Comparison of ENCODE assay signal across 23 cellular contexts in the genomic region with DNA sequence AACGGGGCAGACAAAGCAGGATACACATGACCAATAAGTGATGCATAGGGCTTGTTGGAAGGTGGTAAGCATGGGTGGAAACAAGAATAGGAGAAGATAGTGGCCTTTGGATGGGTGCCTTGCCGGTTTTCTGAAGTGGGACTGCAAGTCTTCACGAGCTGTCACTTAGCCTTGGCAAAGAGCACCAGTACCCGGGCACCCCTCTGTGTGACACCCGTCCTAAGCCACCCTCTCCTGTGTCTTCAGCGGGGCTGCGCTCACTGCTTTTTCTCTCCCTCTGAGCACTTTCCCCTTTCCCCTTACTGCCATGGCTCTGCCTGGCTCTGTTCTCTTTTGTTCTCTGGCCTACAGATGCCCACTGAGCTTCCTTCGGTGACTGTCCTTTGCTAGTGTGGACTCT.
"Had no signal": no experiment of that assay in that cellular context is flagged by ENCODE, and none has a peak within 500 bp of the region (broad histone marks: within the 10 kb centered on the region; RNA-seq: fewer than 3 reads in every experiment).

No MANE protein-coding gene starts in this region.

- ATAC-seq: HepG2, K562, Panc1, PC-3, SK-N-SH treated with all-trans-retinoic acid at 6 μM for 48 hours had no signal

- H3K27ac Mint-ChIP-seq: IgD-negative memory B cell had no signal

- H3K9ac ChIP-seq: KMS-11 had no signal

- DNase-seq: Kasumi-1; MM.1S; NCI-H1092 treated with DMSO at 0.1 percent for 48 hours; NCI-H1436; NCI-H187; NCI-H2029; NCI-H2171 treated with DMSO at 0.1 percent for 48 hours; NCI-H345; NCI-H446 treated with DMSO at 0.1 percent for 48 hours; NCI-H510A treated with DMSO at 0.1 percent for 48 hours; NCI-H526; NCI-H82; NK-92 treated with Interleukin-12 subunit alpha and Interleukin-12 subunit beta, amount 100 ng/mL, for 24 hours; PC-3; SHP77 treated with DMSO at 0.1 percent for 48 hours; SJCRH30 had no signal

- H3K4me1 ChIP-seq: SJCRH30 had no signal

- H3K4me2 ChIP-seq: KMS-11 had no signal

- H3K27me3 ChIP-seq: SJCRH30 had no signal

- H3K4me3 ChIP-seq: K562 had no signal

- H3K36me3 ChIP-seq: SJCRH30 had no signal

- H3K4me1 Mint-ChIP-seq: IgD-negative memory B cell had no signal

- H3K27ac ChIP-seq: KMS-11, RWPE1, SJCRH30 had no signal

- H3K9me3 ChIP-seq: SJCRH30 had no signal
